ENCODE assay signal across 8 cellular contexts in genomic region chr5:132866342-132867045, GRCh38. TPM values are rescaled to one million over a fixed set of nuclear protein-coding genes. Genes with fewer than 3 reads are reported as not detected.
A peak's percentile ranks its signal among the peaks of the same experiment; 100 is the strongest.
DNase-seq lines count a peak whose midpoint lies in the region; ATAC-seq and TF ChIP-seq lines count a peak whose summit lies in the region.

Gene GDF9 (minus strand): TSS chr5:132866469. CDS start chr5:132864533, 1,936 bp downstream.
Gene UQCRQ (plus strand): TSS chr5:132866642. CDS start chr5:132866882, 240 bp downstream.

- intact Hi-C loops in Panc1 (cut with micrococcal nuclease; ENCODE audit: unreplicated experiment) (no loop called here), esophagus squamous epithelium (cut with DNase I) (no loop called here)

- peaks cover 24% of the 10 kb centered on the region for H3K4me1 ChIP-seq in DND-41 (ENCODE audit: insufficient read depth, low read length)
- H3K4me1 ChIP-seq in KMS-11 (ENCODE audit: low read depth, poor library complexity, severe bottlenecking): peaks cover 18% of the 10 kb centered on the region
- H3K4me1 ChIP-seq in Panc1 (ENCODE audit: control insufficient read depth, insufficient read depth, low read length): peaks cover 17% of the 10 kb centered on the region
- H3K4me1 ChIP-seq in esophagus squamous epithelium: peaks cover 10 to 29% (median 14%) of the 10 kb centered on the region in 3 donors

- POLR2A ChIA-PET in Panc1 (lab: Charles Lee): interaction anchor here (0.6 to 1.1 kb wide), 2 partner anchors 9 to 95 kb away, joined by 3 to 4 read pairs; no protein-coding TSS in a partner anchor

- TF ChIP-seq CTCF in DND-41 (IDR thresholded peaks at IDR 0.05; ENCODE audit: borderline replicate concordance, extremely low read depth, low read length, poor library complexity, severe bottlenecking) (peak; percentile 39), KMS-11 (conservative IDR thresholded peaks at IDR 0.05; ENCODE audit: low read depth, low read length) (no peak), Panc1 (IDR thresholded peaks at IDR 0.05) (peak; percentile 37), esophagus squamous epithelium (IDR thresholded peaks at IDR 0.05) (peak in 3 of 6 experiments; percentile 16 to 29 (median 29))

- peaks cover 11% of the 10 kb centered on the region; the same call in 1 of the 2 replicates for H4K20me1 ChIP-seq in DND-41 (ENCODE audit: insufficient read depth, low read length)
- no peaks in the 10 kb centered on the region for H4K20me1 ChIP-seq in KMS-11 (ENCODE audit: insufficient read depth)

- H3K4me3 ChIP-seq in DND-41 (ENCODE audit: low read depth in 1 of 2, low read length in 2 of 2) (peak within 1 kb of the TSS; percentile 68 to 85), KMS-11 (IDR thresholded peaks at IDR 0.05; ENCODE audit: insufficient read depth, low read depth, low read length) (no peak within 1 kb of the TSS), Panc1 (ENCODE audit: low read depth in 2 of 2, low read length in 2 of 2) (peak within 1 kb of the TSS; percentile 82 to 95), esophagus squamous epithelium (peak within 1 kb of the TSS; percentile 66 to 92 (median 89))

- no TSS peak for BruUV-seq in Panc1 (replicated peaks; lab: Mats Ljungman, UMichigan)

- H3K9me3 ChIP-seq in DND-41 (ENCODE audit: insufficient read depth, low read length, severe bottlenecking): no peaks in the 10 kb centered on the region
- no peaks in the 10 kb centered on the region for H3K9me3 ChIP-seq in Panc1 (ENCODE audit: control insufficient read depth, insufficient read depth, low read depth, low read length)
- no peaks in the 10 kb centered on the region for H3K9me3 ChIP-seq in esophagus squamous epithelium

- H3K36me3 ChIP-seq in DND-41 (ENCODE audit: insufficient read depth, low read length) (peaks cover 33% of the 10 kb centered on the region), KMS-11 (ENCODE audit: insufficient read depth) (no peaks in the 10 kb centered on the region; the same call in 1 of the 2 replicates), Panc1 (ENCODE audit: control insufficient read depth, insufficient read depth, low read length) (peaks cover 12% of the 10 kb centered on the region), esophagus squamous epithelium (peaks cover 0 to 40% (median 10%) of the 10 kb centered on the region in 3 donors)

- ATAC-seq in DND-41 (ENCODE audit: insufficient read depth, low read depth) (peak; percentile 97), GM21737 (IDR thresholded peaks at IDR 0.05; ENCODE audit: unreplicated experiment) (peak; percentile 98), Panc1 (peak; percentile 99)

- CTCF ChIA-PET in Panc1 (lab: Charles Lee): interaction anchor here (0.5 to 0.7 kb wide), 3 partner anchors 27 to 366 kb away, joined by 3 read pairs; no protein-coding TSS in a partner anchor

- H3K79me2 ChIP-seq in DND-41 (ENCODE audit: insufficient read depth, low read length) (peaks cover 23% of the 10 kb centered on the region), KMS-11 (ENCODE audit: insufficient read depth, low read depth) (peaks cover 20% of the 10 kb centered on the region)

- H3K27ac ChIP-seq in DND-41 (ENCODE audit: low read length) (peak within 1 kb of the TSS; percentile 90), KMS-11 (peak within 1 kb of the TSS; percentile 72), Panc1 (ENCODE audit: low read length) (peak within 1 kb of the TSS; percentile 94), esophagus squamous epithelium (peak within 1 kb of the TSS; percentile 94 to 97 (median 96))

- H3K27me3 ChIP-seq in DND-41 (ENCODE audit: insufficient read depth, low read length, poor library complexity): no peaks in the 10 kb centered on the region
- H3K27me3 ChIP-seq in KMS-11 (ENCODE audit: insufficient read depth, low read depth): no peaks in the 10 kb centered on the region
- H3K27me3 ChIP-seq in Panc1 (ENCODE audit: control insufficient read depth, insufficient read depth, low read length): no peaks in the 10 kb centered on the region
- no peaks in the 10 kb centered on the region for H3K27me3 ChIP-seq in esophagus squamous epithelium

- H3K9ac ChIP-seq in DND-41 (ENCODE audit: low read depth, low read length) (peak within 1 kb of the TSS; percentile 80), KMS-11 (peak within 1 kb of the TSS; percentile 88)

- 0% methylated on average over 20 to 29 of the region's 55 CpGs for WGBS in esophagus squamous epithelium, 2 donors

- DNase-seq in DND-41 (peak; percentile 94), Panc1 (ENCODE audit: low read depth, low spot score) (peak; percentile 98), activated T-helper 1 cell treated with Interleukin-2 at 50 U/mL for 16 hours (ENCODE audit: low read depth) (peak; percentile 81), esophagus squamous epithelium (lab: John Stamatoyannopoulos, UW) (peak; percentile 87), myocyte (ENCODE audit: low read depth) (peak; percentile 100)
- DNase-seq in stimulated activated CD8-positive, alpha-beta memory T cell treated with anti-CD3 and anti-CD28 coated beads, Interleukin-7, amount 100 ng/mL, for 48 hours (ENCODE audit: extremely low read depth in 1 of 2, low read depth in 1 of 2): peak; percentile 80 to 94

- H2AFZ ChIP-seq in DND-41 (ENCODE audit: low read depth, low read length) (peak within 1 kb of the TSS; percentile 95), KMS-11 (ENCODE audit: low read depth) (peak within 1 kb of the TSS; percentile 80)

- in situ Hi-C loops in Panc1 (cut with HindIII; ENCODE audit: low pct_unique_long_range_greater_than_20kb, low sequenced_read_pairs): no loop called here

- TF ChIP-seq POLR2A in esophagus squamous epithelium (IDR thresholded peaks at IDR 0.05): peak in 3 of 4 donors; percentile 84 to 91 (median 87)

- peak within 1 kb of the TSS; percentile 77 for H3K4me2 ChIP-seq in DND-41 (ENCODE audit: insufficient read depth, low read length)
- peak within 1 kb of the TSS; percentile 81 for H3K4me2 ChIP-seq in KMS-11

RNA-seq across cellular contexts. Expression of gene GDF9, which starts in this region (rescaled TPM):
- total RNA-seq in Panc1 (2021; ENCODE audit: unreplicated experiment): 0.54 TPM
- 0.51 TPM for polyA plus RNA-seq in Panc1 (2012; ENCODE audit: insufficient read length)
- under 1 TPM in 2 of 4 donors, not detected in 2; 0.26 to 0.40 TPM for total RNA-seq in esophagus squamous epithelium
- total RNA-seq in myocyte: 0.27 and 0.57 TPM in 2 replicates
- 0.34 TPM for polyA plus RNA-seq in myocyte (2012)

RNA-seq across cellular contexts. Expression of gene UQCRQ, which starts in this region (rescaled TPM):
- total RNA-seq in Panc1 (2021; ENCODE audit: unreplicated experiment): 475 TPM
- polyA plus RNA-seq in Panc1 (2012; ENCODE audit: insufficient read length): 381 TPM
- total RNA-seq in esophagus squamous epithelium: 100 to 1,000 TPM; 160 to 232 (median 193) TPM
- total RNA-seq in myocyte: 99.8 and 134 TPM in 2 replicates
- polyA plus RNA-seq in myocyte (2012): 511 TPM
